10 cellular contexts compared by ENCODE assay signal in genomic region chr10:63578501-63578900, GRCh38.
"Had no signal": no experiment of that assay in that cellular context is flagged by ENCODE, and none has a peak within 500 bp of the region (broad histone marks: within the 10 kb centered on the region; RNA-seq: fewer than 3 reads in every experiment).

No MANE protein-coding gene starts in this region.

- FAIRE-seq: H1, H54 had no signal

- H3K9me3 ChIP-seq: HAP-1 had no signal

- H3K27ac Mint-ChIP-seq: HFFc6 had no signal

- H2AFZ ChIP-seq: GM23248 had no signal

- H3K4me3 Mint-ChIP-seq: H9, HFFc6 had no signal

- DNase-seq: GM23248, GOT3, H7, H9, HCEC 1CT, HFFc6 had no signal

- H3K36me3 ChIP-seq: HAP-1 had no signal

- H3K27ac ChIP-seq: GM23248 had no signal

- H3K4me3 ChIP-seq: GM23248, HAP-1 had no signal

- ATAC-seq: HCT116 had no signal

- H3K9me3 Mint-ChIP-seq: H9, HFFc6 had no signal
